Comparison of ENCODE assay signal across 25 cellular contexts in genomic region chr3:42257007-42257406, GRCh38. TPM values are rescaled to one million over a fixed set of nuclear protein-coding genes. Genes with fewer than 3 reads are reported as not detected.
DNase-seq lines count a peak whose midpoint lies in the region; ATAC-seq, FAIRE-seq and TF ChIP-seq lines count a peak whose summit lies in the region.
"Had no signal": no experiment of that assay in that cellular context is flagged by ENCODE, and none has a peak within 500 bp of the region (broad histone marks: within the 10 kb centered on the region; RNA-seq: fewer than 3 reads in every experiment).

No MANE protein-coding gene starts in this region.

- DNase-seq in MCF 10A (ENCODE audit: unreplicated experiment) = peak; percentile 55
- DNase-seq in breast epithelium (ENCODE audit: low spot score in 2 of 2) = no peak
- peak; percentile 32 for DNase-seq in RPMI7951 (ENCODE audit: low read depth)
- DNase-seq in epithelial cell of esophagus (ENCODE audit: low read depth) = peak; percentile 93
- DNase-seq in urothelium cell line (ENCODE audit: low spot score) = peak; percentile 19
- DNase-seq in central memory CD4-positive, alpha-beta T cell = no peak
- DNase-seq in activated CD8-positive, alpha-beta T cell treated with anti-CD3 and anti-CD28 coated beads, Interleukin-2, amount 10 ng/mL, durations not matched to agents 7 days and 5 days = no peak
- no peak for DNase-seq in small intestine
- DNase-seq: CD8-positive, alpha-beta memory T cell; DND-41; GDM1; HCEC 1CT; NCI-H1092; NCI-H146; NCI-H2107; NCI-H82; Peyer's patch; SIG-M5 had no signal

- H3K27ac Mint-ChIP-seq in MCF 10A (ENCODE audit: low read depth, unreplicated experiment) = peak overlapping the region; percentile 8
- H3K27ac Mint-ChIP-seq in activated CD8-positive, alpha-beta T cell treated with anti-CD3 and anti-CD28 coated beads, Interleukin-2, amount 10 ng/mL, durations not matched to agents 7 days and 5 days = no peak overlapping the region
- H3K27ac Mint-ChIP-seq: CD8-positive, alpha-beta memory T cell; T-helper 1 cell treated with Interleukin-12 subunit alpha and Interleukin-12 subunit beta and Interleukin-4 antibody, amounts not matched to agents 30 μg/mL and 1 μg/mL, for 36 hours had no signal

- no peak for TF ChIP-seq CTCF in MCF 10A (IDR thresholded peaks at IDR 0.05; ENCODE audit: unreplicated experiment)
- no peak for TF ChIP-seq CTCF in breast epithelium (IDR thresholded peaks at IDR 0.05)
- no peak for TF ChIP-seq CTCF in epithelial cell of esophagus (IDR thresholded peaks at IDR 0.05; ENCODE audit: insufficient read depth, low read depth, low read length, missing control alignments)

- H3K4me1 ChIP-seq in breast epithelium (no peaks in the 10 kb centered on the region), small intestine (ENCODE audit: control insufficient read depth in 2 of 2, insufficient read depth in 1 of 2, low read depth in 1 of 2, low read length in 1 of 2) (no peaks in the 10 kb centered on the region)
- H3K4me1 ChIP-seq: BLaER1 treated with 17β-estradiol and CSF1 and Interleukin-3, amounts not matched to agents 10 nM and 100 nM; Peyer's patch had no signal

- no TSS peak for BruUV-seq in MCF 10A (replicated peaks; lab: Mats Ljungman, UMichigan)

- H3K9me3 ChIP-seq in breast epithelium (no peaks in the 10 kb centered on the region), small intestine (ENCODE audit: control insufficient read depth, low read depth) (no peaks in the 10 kb centered on the region)
- H3K9me3 ChIP-seq: BLaER1 treated with 17β-estradiol and CSF1 and Interleukin-3, amounts not matched to agents 10 nM and 100 nM; Peyer's patch had no signal

- POLR2A ChIA-PET in MCF 10A (lab: Yijun Ruan, JAX) = interaction anchor here (0.6 to 1.1 kb wide), 5 partner anchors 131 to 527 kb away, joined by 3 to 4 read pairs (median 3); no protein-coding TSS in a partner anchor
- POLR2A ChIA-PET in activated CD8-positive, alpha-beta T cell treated with anti-CD3 and anti-CD28 coated beads, Interleukin-2, amount 10 ng/mL, durations not matched to agents 7 days and 5 days (lab: Charles Lee) = no interaction called here

- H3K27ac ChIP-seq in breast epithelium = no peak overlapping the region
- H3K27ac ChIP-seq in small intestine (ENCODE audit: low read depth in 1 of 2, low read length in 1 of 2) = no peak overlapping the region
- H3K27ac ChIP-seq: BLaER1 treated with 17β-estradiol and CSF1 and Interleukin-3, amounts not matched to agents 10 nM and 100 nM; Peyer's patch had no signal

- intact Hi-C loops in MCF 10A (cut with micrococcal nuclease) (loop anchor here (5.0 kb wide), 2 partner anchors 45 to 575 kb away; no protein-coding TSS in a partner anchor), breast epithelium (cut with DNase I; ENCODE audit: low total_unique reads) (no loop called here)

- FAIRE-seq in urothelium cell line (lab: Jason Lieb, UNC) (no peak), small intestine (lab: Jason Lieb, UNC) (no peak)
- FAIRE-seq: A204.1, D721Med, GM12878, GM18507 had no signal

- CTCF ChIA-PET in MCF 10A (lab: Yijun Ruan, JAX) = interaction anchor here (0.6 to 3.4 kb wide), 5 partner anchors 8 to 379 kb away, joined by 3 to 13 read pairs (median 3); no protein-coding TSS in a partner anchor
- CTCF ChIA-PET in activated CD8-positive, alpha-beta T cell treated with anti-CD3 and anti-CD28 coated beads, Interleukin-2, amount 10 ng/mL, durations not matched to agents 7 days and 5 days (lab: Charles Lee) = no interaction called here

- H3K4me3 Mint-ChIP-seq in MCF 10A (ENCODE audit: unreplicated experiment) = peak overlapping the region; percentile 22
- H3K4me3 Mint-ChIP-seq in activated CD8-positive, alpha-beta T cell treated with anti-CD3 and anti-CD28 coated beads, Interleukin-2, amount 10 ng/mL, durations not matched to agents 7 days and 5 days = no peak overlapping the region
- H3K4me3 Mint-ChIP-seq: CD8-positive, alpha-beta memory T cell; T-helper 1 cell treated with Interleukin-12 subunit alpha and Interleukin-12 subunit beta and Interleukin-4 antibody, amounts not matched to agents 30 μg/mL and 1 μg/mL, for 36 hours had no signal

- peaks cover 34% of the 10 kb centered on the region for H3K4me1 Mint-ChIP-seq in MCF 10A (ENCODE audit: insufficient read depth, unreplicated experiment)
- H3K4me1 Mint-ChIP-seq in activated CD8-positive, alpha-beta T cell treated with anti-CD3 and anti-CD28 coated beads, Interleukin-2, amount 10 ng/mL, durations not matched to agents 7 days and 5 days (ENCODE audit: low read depth) = peaks cover 4% of the 10 kb centered on the region

- H3K36me3 ChIP-seq in breast epithelium (no peaks in the 10 kb centered on the region), small intestine (ENCODE audit: control insufficient read depth in 2 of 2, insufficient read depth in 2 of 2, low read length in 2 of 2) (no peaks in the 10 kb centered on the region)
- H3K36me3 ChIP-seq: BLaER1 treated with 17β-estradiol and CSF1 and Interleukin-3, amounts not matched to agents 10 nM and 100 nM; Peyer's patch had no signal

- no peaks in the 10 kb centered on the region for H3K27me3 ChIP-seq in breast epithelium
- H3K27me3 ChIP-seq in small intestine (ENCODE audit: control insufficient read depth in 2 of 2, insufficient read depth in 2 of 2, low read length in 2 of 2) = peaks cover 0 to 7% of the 10 kb centered on the region in 2 donors
- H3K27me3 ChIP-seq: Peyer's patch had no signal

- no peaks in the 10 kb centered on the region for H3K9me3 Mint-ChIP-seq in MCF 10A (ENCODE audit: unreplicated experiment)
- H3K9me3 Mint-ChIP-seq in activated CD8-positive, alpha-beta T cell treated with anti-CD3 and anti-CD28 coated beads, Interleukin-2, amount 10 ng/mL, durations not matched to agents 7 days and 5 days (ENCODE audit: insufficient read depth) = no peaks in the 10 kb centered on the region
- H3K9me3 Mint-ChIP-seq: T-helper 1 cell treated with Interleukin-12 subunit alpha and Interleukin-12 subunit beta and Interleukin-4 antibody, amounts not matched to agents 30 μg/mL and 1 μg/mL, for 36 hours had no signal

- H3K4me3 ChIP-seq in breast epithelium = no peak overlapping the region
- no peak overlapping the region for H3K4me3 ChIP-seq in epithelial cell of esophagus (ENCODE audit: low read length)
- H3K4me3 ChIP-seq in small intestine (ENCODE audit: low read depth in 1 of 2, low read length in 2 of 2) = no peak overlapping the region
- H3K4me3 ChIP-seq: BLaER1 treated with 17β-estradiol and CSF1 and Interleukin-3, amounts not matched to agents 10 nM and 100 nM; GM12878; Peyer's patch had no signal

- ATAC-seq in activated CD8-positive, alpha-beta T cell treated with anti-CD3 and anti-CD28 coated beads, Interleukin-2, amount 10 ng/mL, durations not matched to agents 7 days and 5 days = no peak
- ATAC-seq: GM12878 had no signal

- H3K27me3 Mint-ChIP-seq in MCF 10A (ENCODE audit: insufficient read depth, unreplicated experiment) = no peaks in the 10 kb centered on the region
- H3K27me3 Mint-ChIP-seq in activated CD8-positive, alpha-beta T cell treated with anti-CD3 and anti-CD28 coated beads, Interleukin-2, amount 10 ng/mL, durations not matched to agents 7 days and 5 days (ENCODE audit: low read depth) = peaks cover 34% of the 10 kb centered on the region

- WGBS in small intestine, 3 donors = 67 to 71% (median 69%) methylated on average over 7 of the region's 7 CpGs

- no peaks in the 10 kb centered on the region for H3K36me3 Mint-ChIP-seq in MCF 10A (ENCODE audit: insufficient read depth, unreplicated experiment)
- no peaks in the 10 kb centered on the region for H3K36me3 Mint-ChIP-seq in activated CD8-positive, alpha-beta T cell treated with anti-CD3 and anti-CD28 coated beads, Interleukin-2, amount 10 ng/mL, durations not matched to agents 7 days and 5 days (ENCODE audit: low read depth)
- H3K36me3 Mint-ChIP-seq: CD8-positive, alpha-beta memory T cell had no signal

- no peak for TF ChIP-seq POLR2A in breast epithelium (IDR thresholded peaks at IDR 0.05)

RNA-seq across cellular contexts. Expression of gene CCK, which starts 9.0 kb away (rescaled TPM):
- total RNA-seq in MCF 10A (2022) = not detected in 2 replicates
- total RNA-seq in breast epithelium = not detected
- 1.6 and 7.7 TPM in 2 replicates for total RNA-seq in RPMI7951 (2014; rRNA removed; shearing (Covaris generic))
- total RNA-seq in activated CD8-positive, alpha-beta T cell treated with anti-CD3 and anti-CD28 coated beads, Interleukin-2, amount 10 ng/mL, durations not matched to agents 7 days and 5 days = not detected
- polyA plus RNA-seq in small intestine = 10 to 100 TPM; 13.8 to 44.9 (median 32.0) TPM
- total RNA-seq: CD8-positive, alpha-beta memory T cell; GM12878; NCI-H460 had no signal
- polyA plus RNA-seq: CD8-positive, alpha-beta memory T cell; GM12878 had no signal

Comparison
In these comparisons a context has a peak if more than half of its experiments do, and no peak if none do; other contexts are left out.
1. DNase-seq: peak in MCF 10A (single experiment), RPMI7951 (single experiment), epithelial cell of esophagus (single experiment) and urothelium cell line (single experiment); none in breast epithelium (0 of 2), central memory CD4-positive, alpha-beta T cell (single experiment), activated CD8-positive, alpha-beta T cell treated with anti-CD3 and anti-CD28 coated beads, Interleukin-2, amount 10 ng/mL, durations not matched to agents 7 days and 5 days (single experiment) and small intestine (single experiment).